Comparison of ENCODE assay signal across 8 cellular contexts in genomic region chr4:147019061-147019460, GRCh38.
DNase-seq lines count a peak whose midpoint lies in the region; ATAC-seq and TF ChIP-seq lines count a peak whose summit lies in the region.

No MANE protein-coding gene starts in this region.

- in situ Hi-C loops in transverse colon (cut with MboI; ENCODE audit: low pct_ligation_motif_present in 1 of 4, low pct_unique_long_range_greater_than_20kb in 1 of 4, low sequenced_read_pairs in 3 of 4), result loop anchor here in 2 of 4 donors (5.0 to 25.0 kb wide), 2 partner anchors 78 to 568 kb away; no protein-coding TSS in a partner anchor

- H3K27me3 Mint-ChIP-seq in naive thymus-derived CD8-positive, alpha-beta T cell, result peaks cover 0 to 7% (median 0%) of the 10 kb centered on the region in 5 donors

- POLR2A ChIA-PET in naive thymus-derived CD8-positive, alpha-beta T cell (lab: Charles Lee), result no interaction called here

- TF ChIP-seq EP300 in transverse colon (IDR thresholded peaks at IDR 0.05; ENCODE audit: low read depth), result no peak

- H3K4me1 Mint-ChIP-seq in naive thymus-derived CD8-positive, alpha-beta T cell, result no peaks in the 10 kb centered on the region

- H3K27ac ChIP-seq in epithelial cell of prostate, result no peak overlapping the region
- no peak overlapping the region for H3K27ac ChIP-seq in transverse colon

- H3K27me3 ChIP-seq in transverse colon, result peaks cover under 1% of the 10 kb centered on the region

- no peaks in the 10 kb centered on the region for H3K36me3 ChIP-seq in transverse colon

- no peak for TF ChIP-seq POLR2A in transverse colon (IDR thresholded peaks at IDR 0.05)

- H3K4me1 ChIP-seq in transverse colon, result no peaks in the 10 kb centered on the region

- no peaks in the 10 kb centered on the region for H3K9me3 Mint-ChIP-seq in naive thymus-derived CD8-positive, alpha-beta T cell

- ATAC-seq in naive thymus-derived CD8-positive, alpha-beta T cell, result no peak

- no peaks in the 10 kb centered on the region for H3K9me3 ChIP-seq in transverse colon

- peak; percentile 60 for DNase-seq in NCI-H82 (lab: John Stamatoyannopoulos, UW)
- DNase-seq in NCI-H82 treated with DMSO at 0.1 percent for 48 hours (lab: John Stamatoyannopoulos, UW; ENCODE audit: unreplicated experiment), result no peak
- DNase-seq in HFF-Myc (ENCODE audit: extremely low read depth, low read depth), result peak; percentile 56
- peak; percentile 34 for DNase-seq in NCI-H226
- DNase-seq in activated CD8-positive, alpha-beta memory T cell treated with anti-CD3 and anti-CD28 coated beads, Interleukin-2, amount 50 U/mL, for 48 hours, result peak; percentile 64
- peak; percentile 5 for DNase-seq in epithelial cell of prostate (ENCODE audit: low read depth, low spot score)
- DNase-seq in naive thymus-derived CD8-positive, alpha-beta T cell, result peak; percentile 3 to 72 (median 35)
- DNase-seq in transverse colon, result peak; percentile 59

- no peak overlapping the region for H3K27ac Mint-ChIP-seq in naive thymus-derived CD8-positive, alpha-beta T cell

- no peak overlapping the region for H3K4me3 Mint-ChIP-seq in naive thymus-derived CD8-positive, alpha-beta T cell

- intact Hi-C loops in transverse colon (cut with DNase I; ENCODE audit: low total_unique reads), result no loop called here

- no peaks in the 10 kb centered on the region for H3K36me3 Mint-ChIP-seq in naive thymus-derived CD8-positive, alpha-beta T cell

- WGBS in transverse colon (ENCODE audit: low coverage in 1 of 2), 2 donors, result 52 to 67% methylated on average over 1 to 2 of the region's 2 CpGs

- TF ChIP-seq CTCF in HFF-Myc (IDR thresholded peaks at IDR 0.05; ENCODE audit: low read depth, low read length, missing control alignments) (peak; percentile 73), transverse colon (IDR thresholded peaks at IDR 0.05) (peak; percentile 50 to 64 (median 57))

- H3K4me3 ChIP-seq in HFF-Myc (replicated peaks; ENCODE audit: low read depth, low read length), result no peak overlapping the region
- no peak overlapping the region for H3K4me3 ChIP-seq in transverse colon
